ENCODE assay signal across 8 cellular contexts in the genomic region with DNA sequence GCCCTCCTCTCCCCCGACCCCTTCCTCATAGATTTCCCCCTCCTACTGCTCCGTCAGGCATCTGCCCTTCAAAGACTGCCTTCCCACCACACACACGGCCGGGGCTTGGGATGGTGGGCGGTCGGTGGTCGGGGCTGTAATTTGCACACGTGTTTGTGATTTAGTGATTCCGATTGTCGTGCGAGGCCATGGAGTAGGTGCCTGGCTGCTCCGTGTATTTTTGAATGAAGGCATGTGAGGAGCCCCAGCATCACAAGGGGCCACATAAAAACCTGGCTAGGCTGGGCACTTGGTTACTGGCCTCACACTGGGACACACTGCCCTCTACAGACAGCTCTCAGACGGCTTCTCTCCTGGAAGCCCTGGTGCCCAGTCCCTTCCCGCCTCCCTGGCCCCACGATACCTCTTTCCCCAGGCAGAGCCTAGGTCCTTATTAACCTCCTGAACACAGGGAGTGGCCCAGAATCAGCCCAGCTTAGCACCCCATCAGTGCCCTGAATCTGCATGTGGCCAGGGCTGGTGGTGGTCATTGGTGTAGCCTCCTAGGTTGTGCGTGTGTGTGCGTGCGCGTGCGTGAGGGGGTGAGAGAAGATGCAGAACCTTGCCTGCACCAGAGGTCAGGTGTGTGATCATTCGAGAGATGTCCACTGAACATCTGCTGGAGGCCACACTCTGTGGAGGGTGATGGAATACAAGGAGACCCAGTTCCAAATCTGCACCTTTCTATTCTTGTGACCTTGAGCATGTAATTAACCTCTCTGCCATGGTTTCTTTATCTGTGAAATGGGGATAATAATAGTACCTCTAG. TPM values are rescaled to one million over a fixed set of nuclear protein-coding genes. Genes with fewer than 3 reads are reported as not detected.
DNase-seq lines count a peak whose midpoint lies in the region; ATAC-seq, FAIRE-seq and TF ChIP-seq lines count a peak whose summit lies in the region.

No MANE protein-coding gene starts in this region.

- H3K27me3 ChIP-seq in K562 (ENCODE audit: control insufficient read depth in 2 of 2, insufficient read depth in 2 of 2, low read length in 2 of 2): peaks cover 0 to 9% of the 10 kb centered on the region in 2 experiments; a peak in 1 of 5 replicates
- H3K27me3 ChIP-seq in hepatocyte: no peaks in the 10 kb centered on the region
- no peaks in the 10 kb centered on the region for H3K27me3 ChIP-seq in prostate gland (replicated peaks; ENCODE audit: insufficient read depth)

- peaks cover 11% of the 10 kb centered on the region; the same call in 1 of the 2 replicates for H4K20me1 ChIP-seq in K562 (replicated peaks; ENCODE audit: control insufficient read depth, insufficient read depth, low read length)
- peaks cover 32% of the 10 kb centered on the region for H4K20me1 ChIP-seq in hepatocyte (ENCODE audit: insufficient read depth, poor library complexity, severe bottlenecking)

- H3K4me1 ChIP-seq in K562 (replicated peaks in 1 of 2; ENCODE audit: control insufficient read depth in 2 of 2, insufficient read depth in 2 of 2, low read length in 2 of 2): peaks cover 32 to 40% of the 10 kb centered on the region in 2 experiments; a peak in 4 of 5 replicates
- peaks cover 14% of the 10 kb centered on the region for H3K4me1 ChIP-seq in hepatocyte (ENCODE audit: insufficient read depth)
- H3K4me1 ChIP-seq in prostate gland (replicated peaks): no peaks in the 10 kb centered on the region

- peak; percentile 82 to 87 for TF ChIP-seq RAD21 in K562 (CRISPR knock-in tag; conservative IDR thresholded peaks at IDR 0.05 in 1 of 2, IDR thresholded peaks at IDR 0.05 in 1 of 2)

- peak overlapping the region; percentile 92 to 96 (median 95) for H3K4me3 Mint-ChIP-seq in T-cell

- H3K27me3 Mint-ChIP-seq in T-cell: no peaks in the 10 kb centered on the region

- H3K9me3 Mint-ChIP-seq in T-cell: no peaks in the 10 kb centered on the region

- H2AFZ ChIP-seq in K562 (ENCODE audit: low read depth, low read length) (0 out of 2 replicates have a peak overlapping the region, but pooled peaks have one; percentile 92), hepatocyte (no peak overlapping the region)

- TF ChIP-seq POLR2A in K562 (conservative IDR thresholded peaks at IDR 0.05) (no peak), prostate gland (IDR thresholded peaks at IDR 0.05) (no peak)

- no peaks in the 10 kb centered on the region for H3K9me1 ChIP-seq in K562 (ENCODE audit: control insufficient read depth, insufficient read depth, low read length)

- H3K27ac ChIP-seq in K562 (ENCODE audit: extremely low read depth, low read depth, low read length) (no peak overlapping the region; the same call in 2 of the 3 replicates), hepatocyte (peak overlapping the region; percentile 100), prostate gland (peak overlapping the region; percentile 98 to 99)

- in situ Hi-C loops in K562 (cut with MboI): no loop called here

- H3K4me2 ChIP-seq in K562 (ENCODE audit: insufficient read depth, low read length): peak overlapping the region; percentile 77
- peak overlapping the region; percentile 100 for H3K4me2 ChIP-seq in hepatocyte

- intact Hi-C loops in K562 (cut with micrococcal nuclease): loop anchor here (1.0 to 10.0 kb wide), 4 partner anchors 53 to 285 kb away; no protein-coding TSS in a partner anchor
- intact Hi-C loops in prostate gland (cut with DNase I): loop anchor here (2.0 to 10.0 kb wide), 3 partner anchors 123 to 287 kb away; no protein-coding TSS in a partner anchor

- no peak for ATAC-seq in T-cell (replicated peaks in 1 of 4)
- peak; percentile 68 for ATAC-seq in K562
- no peak for ATAC-seq in HG03565 (IDR thresholded peaks at IDR 0.05; ENCODE audit: unreplicated experiment)
- no peak for ATAC-seq in GM21390 (IDR thresholded peaks at IDR 0.05; ENCODE audit: unreplicated experiment)

- peak; percentile 87 for FAIRE-seq in K562 (lab: Jason Lieb, UNC)

- BruUV-seq in K562 (replicated peaks; lab: Mats Ljungman, UMichigan): no TSS peak

- peaks cover 41 to 54% (median 46%) of the 10 kb centered on the region in 3 donors for H3K4me1 Mint-ChIP-seq in T-cell

- 20% methylated on average over 21 of the region's 21 CpGs for whole genome bisulfite sequencing in K562 (ENCODE audit: insufficient coverage, low coverage, missing lambda C conversion rate)
- WGBS in hepatocyte (ENCODE audit: low lambda C conversion rate, missing lambda C conversion rate): 34% methylated on average over 18 of the region's 21 CpGs
- 27% methylated on average over 21 of the region's 21 CpGs for WGBS in prostate gland

- H3K4me3 ChIP-seq in GM12864 (ENCODE audit: low read depth, low read length) (peak overlapping the region; percentile 73), K562 (peak overlapping the region; percentile 82), hepatocyte (peak overlapping the region; percentile 93), prostate gland (peak overlapping the region; percentile 73 to 93)

- peaks cover 33% of the 10 kb centered on the region for H3K79me2 ChIP-seq in K562 (ENCODE audit: control insufficient read depth, insufficient read depth, low read length)
- peaks cover 31% of the 10 kb centered on the region for H3K79me2 ChIP-seq in hepatocyte

- DNase-seq in GM12864 (ENCODE audit: low read depth) (no peak), NCI-H1417 treated with DMSO at 0.1 percent for 48 hours (lab: John Stamatoyannopoulos, UW) (peak; percentile 23), T-cell (peak in 25 of 34 experiments; percentile 24 to 59 (median 40)), K562 (ENCODE audit: extremely low read depth in 1 of 4, low spot score in 3 of 4) (peak; percentile 64 to 85 (median 76)), hepatocyte (ENCODE audit: low spot score) (peak; percentile 89), prostate gland (ENCODE audit: low spot score) (peak; percentile 73)

- H3K9me2 ChIP-seq in hepatocyte (replicated peaks; ENCODE audit: insufficient read depth): no peaks in the 10 kb centered on the region

- H3K36me3 ChIP-seq in K562 (ENCODE audit: control insufficient read depth, insufficient read depth, low read length) (peaks cover 18% of the 10 kb centered on the region; the same call in 1 of the 3 replicates), hepatocyte (replicated peaks; ENCODE audit: insufficient read depth, low read depth) (no peaks in the 10 kb centered on the region), prostate gland (no peaks in the 10 kb centered on the region)

- peak overlapping the region; percentile 80 to 91; a peak in 2 of 4 replicates for H3K9ac ChIP-seq in K562 (ENCODE audit: insufficient read depth in 1 of 2, low read depth in 2 of 2, low read length in 2 of 2)

- POLR2A ChIA-PET in T-cell (lab: Charles Lee): interaction anchor here in 1 of 2 donors (0.7 kb wide), 1 partner anchor 28 kb away, joined by 6 read pairs; no protein-coding TSS in a partner anchor
- POLR2A ChIA-PET in K562 (lab: Yijun Ruan, JAX): interaction anchor here (0.7 to 1.8 kb wide), 6 partner anchors 8 to 144 kb away, joined by 3 to 6 read pairs (median 3); no protein-coding TSS in a partner anchor

- H3K27ac Mint-ChIP-seq in T-cell: peak overlapping the region; percentile 92 to 93

- H3K9me3 ChIP-seq in K562 (replicated peaks; ENCODE audit: control insufficient read depth, insufficient read depth, low read depth, low read length): no peaks in the 10 kb centered on the region
- no peaks in the 10 kb centered on the region for H3K9me3 ChIP-seq in hepatocyte (ENCODE audit: low read depth)
- H3K9me3 ChIP-seq in prostate gland: no peaks in the 10 kb centered on the region

- CTCF ChIA-PET in T-cell (lab: Charles Lee): interaction anchor here (0.5 to 1.7 kb wide), 4 partner anchors 286 to 458 kb away, joined by 3 to 6 read pairs (median 6); no protein-coding TSS in a partner anchor
- CTCF ChIA-PET in K562 (lab: Yijun Ruan, JAX; ENCODE audit: low intra/inter-chr PET ratio): interaction anchor here (2.0 to 5.2 kb wide), 2 partner anchors 99 to 286 kb away, joined by 6 to 58 read pairs; no protein-coding TSS in a partner anchor

- TF ChIP-seq EP300 in K562 (IDR thresholded peaks at IDR 0.05; ENCODE audit: low read length): no peak

- H3K36me3 Mint-ChIP-seq in T-cell: peaks cover 11% of the 10 kb centered on the region

- TF ChIP-seq CTCF in GM12864 (IDR thresholded peaks at IDR 0.05; ENCODE audit: low read depth, low read length, missing control alignments): peak; percentile 75
- peak; percentile 82 to 86 (median 84) for TF ChIP-seq CTCF in K562 (IDR thresholded peaks at IDR 0.05 in 2 of 3, conservative IDR thresholded peaks at IDR 0.05 in 1 of 3; ENCODE audit: insufficient read depth in 2 of 3, low read depth in 1 of 3, low read length in 3 of 3)
- peak; percentile 77 for TF ChIP-seq CTCF in hepatocyte (IDR thresholded peaks at IDR 0.05; ENCODE audit: poor library complexity)
- peak; percentile 43 to 78 (median 69) for TF ChIP-seq CTCF in prostate gland (IDR thresholded peaks at IDR 0.05)

RNA-seq across cellular contexts. Expression of gene SOCS1, which starts 1.3 kb away (rescaled TPM):
- total RNA-seq in T-cell (10 to 100 TPM; 49.2 to 67.2 (median 54.5) TPM), K562 (2014; rRNA removed) (2.9 and 3.3 TPM in 2 replicates), K562 (2014; rRNA removed; fragmentation: Illumina TruSeq; extraction: Trizol) (0.29 and 0.44 TPM in 2 replicates), K562 (2015; rRNA removed; fragmentation: Illumina TruSeq; extraction: Trizol) (1.8 and 2.3 TPM in 2 replicates), K562 (2021) (7.1 and 7.5 TPM in 2 replicates), hepatocyte (9.0 and 13.1 TPM in 2 replicates), prostate gland (1 to 10 TPM; 2.6 to 8.2 TPM)
- 6.9 and 32.4 TPM in 2 replicates for total RNA-seq in K562 (2011; cell fraction: chromatin; rRNA removed; ENCODE audit: low replicate concordance)
- total RNA-seq in K562 (2011; cell fraction: nucleolus; rRNA removed): 49.0 and 69.4 TPM in 2 replicates
- 25.5 and 31.5 TPM in 2 replicates for total RNA-seq in K562 (2011; cell fraction: nucleoplasm; rRNA removed)
- polyA plus RNA-seq in K562 (2011; rRNA removed) (3.8 and 6.4 TPM in 2 replicates), K562 (2014; fragmentation: Illumina TruSeq; extraction: Trizol) (1.1 and 1.4 TPM in 2 replicates), K562 (2014; fragmentation: Nextera tagmentation; extraction: Ambion mirVana) (under 1 TPM; 0.04 to 0.10 TPM), K562 (2014; rRNA removed) (6.2 and 7.2 TPM in 2 replicates), hepatocyte (18.6 and 33.5 TPM in 2 replicates)
- polyA plus RNA-seq in K562 (2011; cell fraction: cytosol; rRNA removed): 11.2 and 23.7 TPM in 2 replicates
- 30.0 and 38.3 TPM in 2 replicates for polyA plus RNA-seq in K562 (2011; cell fraction: nucleus; rRNA removed)
- 8.5 and 19.6 TPM in 2 replicates for polyA plus RNA-seq in K562 (2012)
- polyA minus RNA-seq in K562 (2011; rRNA and poly(A)+ RNA removed): 1.2 and 1.6 TPM in 2 replicates
- 6.1 and 17.1 TPM in 2 replicates for polyA minus RNA-seq in K562 (2011; cell fraction: cytosol; rRNA and poly(A)+ RNA removed)
- 33.7 and 41.5 TPM in 2 replicates for polyA minus RNA-seq in K562 (2011; cell fraction: nucleus; rRNA and poly(A)+ RNA removed)

RNA-seq across cellular contexts. Expression of gene TNP2, which starts 11.8 kb away (rescaled TPM):
- total RNA-seq in T-cell (not detected), K562 (2014; rRNA removed) (not detected in 2 replicates), K562 (2014; rRNA removed; fragmentation: Illumina TruSeq; extraction: Trizol) (not detected in 2 replicates), K562 (2015; rRNA removed; fragmentation: Illumina TruSeq; extraction: Trizol) (not detected in 2 replicates), K562 (2021) (not detected in 2 replicates), hepatocyte (not detected in 2 replicates), prostate gland (not detected)
- total RNA-seq in K562 (2011; cell fraction: chromatin; rRNA removed; ENCODE audit: low replicate concordance): not detected in 2 replicates
- not detected in 2 replicates for total RNA-seq in K562 (2011; cell fraction: nucleolus; rRNA removed)
- not detected in 2 replicates for total RNA-seq in K562 (2011; cell fraction: nucleoplasm; rRNA removed)
- polyA plus RNA-seq in K562 (2011; rRNA removed) (not detected in 2 replicates), K562 (2014; fragmentation: Illumina TruSeq; extraction: Trizol) (not detected in 2 replicates), K562 (2014; fragmentation: Nextera tagmentation; extraction: Ambion mirVana) (not detected), K562 (2014; rRNA removed) (not detected in 2 replicates), hepatocyte (not detected in 2 replicates)
- not detected in 2 replicates for polyA plus RNA-seq in K562 (2011; cell fraction: cytosol; rRNA removed)
- polyA plus RNA-seq in K562 (2011; cell fraction: nucleus; rRNA removed): not detected in 2 replicates
- not detected in 2 replicates for polyA plus RNA-seq in K562 (2012)
- not detected in 2 replicates for polyA minus RNA-seq in K562 (2011; rRNA and poly(A)+ RNA removed)
- not detected in 2 replicates for polyA minus RNA-seq in K562 (2011; cell fraction: cytosol; rRNA and poly(A)+ RNA removed)
- polyA minus RNA-seq in K562 (2011; cell fraction: nucleus; rRNA and poly(A)+ RNA removed): not detected in 2 replicates

RNA-seq across cellular contexts. Expression of gene PRM3, which starts 16.1 kb away (rescaled TPM):
- total RNA-seq in T-cell (not detected), K562 (2014; rRNA removed) (not detected in 2 replicates), K562 (2014; rRNA removed; fragmentation: Illumina TruSeq; extraction: Trizol) (not detected in 2 replicates), K562 (2015; rRNA removed; fragmentation: Illumina TruSeq; extraction: Trizol) (not detected in 2 replicates), K562 (2021) (not detected in 2 replicates), hepatocyte (not detected in 2 replicates), prostate gland (not detected)
- not detected in 2 replicates for total RNA-seq in K562 (2011; cell fraction: chromatin; rRNA removed; ENCODE audit: low replicate concordance)
- not detected in 2 replicates for total RNA-seq in K562 (2011; cell fraction: nucleolus; rRNA removed)
- total RNA-seq in K562 (2011; cell fraction: nucleoplasm; rRNA removed): not detected in 2 replicates
- polyA plus RNA-seq in K562 (2011; rRNA removed) (not detected in 2 replicates), K562 (2014; fragmentation: Illumina TruSeq; extraction: Trizol) (not detected in 2 replicates), K562 (2014; fragmentation: Nextera tagmentation; extraction: Ambion mirVana) (not detected), K562 (2014; rRNA removed) (not detected in 2 replicates), hepatocyte (not detected in 2 replicates)
- polyA plus RNA-seq in K562 (2011; cell fraction: cytosol; rRNA removed): not detected in 2 replicates
- polyA plus RNA-seq in K562 (2011; cell fraction: nucleus; rRNA removed): not detected in 2 replicates
- polyA plus RNA-seq in K562 (2012): not detected in 2 replicates
- polyA minus RNA-seq in K562 (2011; rRNA and poly(A)+ RNA removed): not detected in 2 replicates
- not detected in 2 replicates for polyA minus RNA-seq in K562 (2011; cell fraction: cytosol; rRNA and poly(A)+ RNA removed)
- not detected in 2 replicates for polyA minus RNA-seq in K562 (2011; cell fraction: nucleus; rRNA and poly(A)+ RNA removed)

RNA-seq across cellular contexts. Expression of gene PRM2, which starts 18.9 kb away (rescaled TPM):
- total RNA-seq in T-cell (not detected), K562 (2014; rRNA removed) (not detected in 2 replicates), K562 (2014; rRNA removed; fragmentation: Illumina TruSeq; extraction: Trizol) (not detected in 2 replicates), K562 (2015; rRNA removed; fragmentation: Illumina TruSeq; extraction: Trizol) (not detected in 2 replicates), K562 (2021) (not detected in 2 replicates), hepatocyte (not detected in 2 replicates), prostate gland (100 to 1,000 TPM in 1 of 2 donors, not detected in 1; 343 TPM)
- not detected in 2 replicates for total RNA-seq in K562 (2011; cell fraction: chromatin; rRNA removed; ENCODE audit: low replicate concordance)
- total RNA-seq in K562 (2011; cell fraction: nucleolus; rRNA removed): not detected in 2 replicates
- not detected in 2 replicates for total RNA-seq in K562 (2011; cell fraction: nucleoplasm; rRNA removed)
- polyA plus RNA-seq in K562 (2011; rRNA removed) (not detected in 2 replicates), K562 (2014; fragmentation: Illumina TruSeq; extraction: Trizol) (not detected in 2 replicates), K562 (2014; fragmentation: Nextera tagmentation; extraction: Ambion mirVana) (not detected), K562 (2014; rRNA removed) (not detected in 2 replicates), hepatocyte (not detected in 2 replicates)
- not detected in 2 replicates for polyA plus RNA-seq in K562 (2011; cell fraction: cytosol; rRNA removed)
- not detected in 2 replicates for polyA plus RNA-seq in K562 (2011; cell fraction: nucleus; rRNA removed)
- not detected in 2 replicates for polyA plus RNA-seq in K562 (2012)
- not detected in 2 replicates for polyA minus RNA-seq in K562 (2011; rRNA and poly(A)+ RNA removed)
- not detected in 2 replicates for polyA minus RNA-seq in K562 (2011; cell fraction: cytosol; rRNA and poly(A)+ RNA removed)
- not detected in 2 replicates for polyA minus RNA-seq in K562 (2011; cell fraction: nucleus; rRNA and poly(A)+ RNA removed)

RNA-seq across cellular contexts. Expression of gene PRM1, which starts 23.8 kb away (rescaled TPM):
- total RNA-seq in T-cell (not detected), K562 (2014; rRNA removed) (not detected in 2 replicates), K562 (2014; rRNA removed; fragmentation: Illumina TruSeq; extraction: Trizol) (not detected in 2 replicates), K562 (2015; rRNA removed; fragmentation: Illumina TruSeq; extraction: Trizol) (not detected in 2 replicates), K562 (2021) (not detected in 2 replicates), hepatocyte (not detected in 2 replicates), prostate gland (100 to 1,000 TPM in 1 of 2 donors, 1 to 10 TPM in 1; 1.8 to 992 TPM)
- not detected in 2 replicates for total RNA-seq in K562 (2011; cell fraction: chromatin; rRNA removed; ENCODE audit: low replicate concordance)
- total RNA-seq in K562 (2011; cell fraction: nucleolus; rRNA removed): not detected in 2 replicates
- not detected in 2 replicates for total RNA-seq in K562 (2011; cell fraction: nucleoplasm; rRNA removed)
- polyA plus RNA-seq in K562 (2011; rRNA removed) (not detected in 2 replicates), K562 (2014; fragmentation: Illumina TruSeq; extraction: Trizol) (not detected in 2 replicates), K562 (2014; fragmentation: Nextera tagmentation; extraction: Ambion mirVana) (not detected), K562 (2014; rRNA removed) (not detected in 2 replicates), hepatocyte (not detected in 2 replicates)
- polyA plus RNA-seq in K562 (2011; cell fraction: cytosol; rRNA removed): not detected in 2 replicates
- polyA plus RNA-seq in K562 (2011; cell fraction: nucleus; rRNA removed): not detected in 2 replicates
- polyA plus RNA-seq in K562 (2012): not detected in 2 replicates
- polyA minus RNA-seq in K562 (2011; rRNA and poly(A)+ RNA removed): not detected in 2 replicates
- polyA minus RNA-seq in K562 (2011; cell fraction: cytosol; rRNA and poly(A)+ RNA removed): not detected in 2 replicates
- not detected in 2 replicates for polyA minus RNA-seq in K562 (2011; cell fraction: nucleus; rRNA and poly(A)+ RNA removed)
